In the genomic region with DNA sequence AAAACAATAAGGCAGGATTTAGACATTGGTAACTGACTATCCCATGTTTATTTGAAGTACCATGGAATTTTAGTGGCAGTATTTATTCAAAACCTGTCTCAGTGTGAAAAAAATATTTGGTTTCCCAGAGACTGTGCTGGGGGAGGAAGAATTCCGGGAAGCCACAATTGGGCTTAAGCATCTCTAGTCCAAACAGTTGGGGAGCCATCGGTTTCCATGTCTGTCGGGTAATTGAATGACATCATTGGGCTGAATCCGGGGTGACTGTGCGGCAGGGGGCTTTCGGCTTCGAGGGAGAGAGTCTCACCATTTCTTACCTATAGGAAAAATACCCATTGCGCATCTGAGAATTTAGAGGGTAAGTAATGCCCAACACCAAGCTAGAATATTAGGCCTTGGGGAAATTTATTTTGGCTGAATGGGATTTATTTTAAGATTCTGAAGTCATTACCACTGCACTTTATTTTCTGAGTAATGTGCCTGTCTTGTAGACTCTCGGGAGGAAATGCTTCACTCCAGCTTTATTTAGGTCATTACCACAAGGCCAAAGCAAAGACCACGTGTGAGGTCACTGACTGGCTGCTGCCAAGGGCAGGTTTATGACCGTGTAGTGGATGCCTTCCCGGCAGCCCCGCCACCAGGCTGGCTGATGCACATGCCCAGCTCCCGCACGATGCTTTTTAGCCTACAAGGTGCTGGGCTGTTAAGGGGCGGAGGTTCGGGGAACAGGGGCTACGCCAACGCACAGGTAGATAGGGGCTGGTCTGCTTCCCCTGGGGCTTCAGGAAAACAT, we compare ENCODE assay signal across 9 cellular contexts.
DNase-seq lines count a peak whose midpoint lies in the region; ATAC-seq and TF ChIP-seq lines count a peak whose summit lies in the region.
"Had no signal": no experiment of that assay in that cellular context is flagged by ENCODE, and none has a peak within 500 bp of the region (broad histone marks: within the 10 kb centered on the region; RNA-seq: fewer than 3 reads in every experiment).

No MANE protein-coding gene starts in this region.

- POLR2A ChIA-PET in GM10248 (lab: Yijun Ruan, JAX), result no interaction called here

- CTCF ChIA-PET in GM10248 (lab: Yijun Ruan, JAX), result no interaction called here

- DNase-seq in GOT3 (lab: John Stamatoyannopoulos, UW) (peak; percentile 54), amniotic epithelial cell (ENCODE audit: low read depth) (peak; percentile 94), hepatic stellate cell (ENCODE audit: low spot score) (peak; percentile 97), NCI-H526 (lab: John Stamatoyannopoulos, UW) (no peak), GM10248 (ENCODE audit: extremely low spot score) (no peak)
- no peak for DNase-seq in stimulated activated effector memory CD8-positive, alpha-beta T cell treated with anti-CD3 and anti-CD28 coated beads, Interleukin-12 subunit alpha, Interleukin-12 subunit beta, amount 100 ng/mL, for 72 hours (ENCODE audit: low spot score in 2 of 2)
- DNase-seq: occipital lobe had no signal

- ATAC-seq in stimulated activated effector memory CD8-positive, alpha-beta T cell treated with anti-CD3 and anti-CD28 coated beads, Interleukin-12 subunit alpha, Interleukin-12 subunit beta, amount 100 ng/mL, for 72 hours, result peak; percentile 40
- ATAC-seq in HG02610 (IDR thresholded peaks at IDR 0.05; ENCODE audit: unreplicated experiment), result no peak
- ATAC-seq in GM18861 (IDR thresholded peaks at IDR 0.05; ENCODE audit: unreplicated experiment), result no peak

- H3K4me3 Mint-ChIP-seq in stimulated activated effector memory CD8-positive, alpha-beta T cell treated with anti-CD3 and anti-CD28 coated beads, Interleukin-12 subunit alpha, Interleukin-12 subunit beta, amount 100 ng/mL, for 72 hours, result no peak overlapping the region

- H3K4me1 Mint-ChIP-seq in stimulated activated effector memory CD8-positive, alpha-beta T cell treated with anti-CD3 and anti-CD28 coated beads, Interleukin-12 subunit alpha, Interleukin-12 subunit beta, amount 100 ng/mL, for 72 hours, result no peaks in the 10 kb centered on the region

- H3K27ac Mint-ChIP-seq in stimulated activated effector memory CD8-positive, alpha-beta T cell treated with anti-CD3 and anti-CD28 coated beads, Interleukin-12 subunit alpha, Interleukin-12 subunit beta, amount 100 ng/mL, for 72 hours, result no peak overlapping the region

- H3K9me3 Mint-ChIP-seq in stimulated activated effector memory CD8-positive, alpha-beta T cell treated with anti-CD3 and anti-CD28 coated beads, Interleukin-12 subunit alpha, Interleukin-12 subunit beta, amount 100 ng/mL, for 72 hours, result no peaks in the 10 kb centered on the region

- no peak for TF ChIP-seq CTCF in GM10248 (IDR thresholded peaks at IDR 0.05; ENCODE audit: control extremely low read depth, extremely low read depth, low read depth, missing control alignments)

- no peaks in the 10 kb centered on the region for H3K36me3 Mint-ChIP-seq in stimulated activated effector memory CD8-positive, alpha-beta T cell treated with anti-CD3 and anti-CD28 coated beads, Interleukin-12 subunit alpha, Interleukin-12 subunit beta, amount 100 ng/mL, for 72 hours

Comparison
In these comparisons a context has a peak if more than half of its experiments do, and no peak if none do; other contexts are left out.
1. DNase-seq: peak in GOT3 (single experiment), amniotic epithelial cell (single experiment) and hepatic stellate cell (single experiment); none in stimulated activated effector memory CD8-positive, alpha-beta T cell treated with anti-CD3 and anti-CD28 coated beads, Interleukin-12 subunit alpha, Interleukin-12 subunit beta, amount 100 ng/mL, for 72 hours (0 of 2), NCI-H526 (0 of 2) and GM10248 (single experiment).